In genomic region chr12:339557-340195, GRCh38 we compare ENCODE assay signal across 21 cellular contexts. TPM values are rescaled to one million over a fixed set of nuclear protein-coding genes. Genes with fewer than 3 reads are reported as not detected.
A peak's percentile ranks its signal among the peaks of the same experiment; 100 is the strongest.
DNase-seq lines count a peak whose midpoint lies in the region; FAIRE-seq and TF ChIP-seq lines count a peak whose summit lies in the region.
"Had no signal": no experiment of that assay in that cellular context is flagged by ENCODE, and none has a peak within 500 bp of the region (broad histone marks: within the 10 kb centered on the region; RNA-seq: fewer than 3 reads in every experiment).

No MANE protein-coding gene starts in this region.

- H3K36me3 ChIP-seq in prostate gland, result peaks cover 2 to 8% of the 10 kb centered on the region in 2 donors

- H3K27ac Mint-ChIP-seq in nephron progenitor cell, result no peak overlapping the region
- H3K27ac Mint-ChIP-seq: GM23338 had no signal

- peak overlapping the region in 1 of 2 donors; percentile 56 for H3K27ac ChIP-seq in prostate gland
- H3K27ac ChIP-seq: KMS-11, SK-N-MC had no signal

- 54% methylated on average over 3 of the region's 3 CpGs for WGBS in prostate gland

- peaks cover 90% of the 10 kb centered on the region for H3K36me3 Mint-ChIP-seq in nephron progenitor cell (ENCODE audit: low read depth)

- H3K27me3 Mint-ChIP-seq in nephron progenitor cell (ENCODE audit: low read depth, poor library complexity), result no peaks in the 10 kb centered on the region
- H3K27me3 Mint-ChIP-seq: CD8-positive, alpha-beta memory T cell had no signal

- peaks cover 11% of the 10 kb centered on the region for H3K4me1 Mint-ChIP-seq in nephron progenitor cell

- H3K9me3 Mint-ChIP-seq in nephron progenitor cell, result peaks cover 27% of the 10 kb centered on the region
- H3K9me3 Mint-ChIP-seq: CD8-positive, alpha-beta memory T cell; GM23338 had no signal

- no peak for FAIRE-seq in RCC 7860 (lab: Jason Lieb, UNC)
- FAIRE-seq: D721Med, GM12891, GM18507 had no signal

- H3K4me3 ChIP-seq in prostate gland, result no peak overlapping the region
- H3K4me3 ChIP-seq: GM23338, SK-N-MC had no signal

- intact Hi-C loops in prostate gland (cut with DNase I), result no loop called here

- TF ChIP-seq CTCF in prostate gland (IDR thresholded peaks at IDR 0.05), result no peak
- no peak for TF ChIP-seq CTCF in nephron progenitor cell (IDR thresholded peaks at IDR 0.05)

- H3K4me1 ChIP-seq in prostate gland (replicated peaks), result peaks cover 6% of the 10 kb centered on the region

- no peaks in the 10 kb centered on the region for H3K9me3 ChIP-seq in prostate gland

- H3K27me3 ChIP-seq in prostate gland (replicated peaks; ENCODE audit: insufficient read depth), result no peaks in the 10 kb centered on the region

- no peak for TF ChIP-seq POLR2A in prostate gland (IDR thresholded peaks at IDR 0.05)

- no peak overlapping the region for H3K4me3 Mint-ChIP-seq in nephron progenitor cell
- H3K4me3 Mint-ChIP-seq: CD8-positive, alpha-beta memory T cell; GM23338 had no signal

- DNase-seq in NCI-H510A treated with DMSO at 0.1 percent for 48 hours (lab: John Stamatoyannopoulos, UW), result peak; percentile 40
- DNase-seq in NCI-H510A (lab: John Stamatoyannopoulos, UW), result no peak
- DNase-seq in NCI-H146 treated with DMSO at 0.1 percent for 48 hours (lab: John Stamatoyannopoulos, UW; ENCODE audit: unreplicated experiment), result peak; percentile 66
- peak; percentile 3 for DNase-seq in dedifferentiated amniotic fluid mesenchymal stem cell (ENCODE audit: extremely low spot score)
- peak; percentile 58 for DNase-seq in prostate gland (ENCODE audit: low spot score)
- DNase-seq in RCC 7860 (ENCODE audit: low spot score), result no peak
- no peak for DNase-seq in NCI-H1105 treated with DMSO at 0.1 percent for 48 hours (lab: John Stamatoyannopoulos, UW)
- DNase-seq in nephron progenitor cell, result no peak
- DNase-seq: CD8-positive, alpha-beta memory T cell; DND-41; GF-D8; NCI-H1048; NCI-H187 treated with DMSO at 0.1 percent for 48 hours; NCI-H82; Right ventricle myocardium superior had no signal

RNA-seq across cellular contexts. Expression of gene KDM5A, which starts 49.4 kb away (rescaled TPM):
- total RNA-seq in prostate gland, result 10 to 100 TPM; 38.5 to 51.0 TPM

Comparison
In these comparisons a context has a peak if more than half of its experiments do, and no peak if none do; other contexts are left out.
1. DNase-seq: peak in NCI-H510A treated with DMSO at 0.1 percent for 48 hours (single experiment), NCI-H146 treated with DMSO at 0.1 percent for 48 hours (single experiment), dedifferentiated amniotic fluid mesenchymal stem cell (single experiment) and prostate gland (single experiment); none in NCI-H510A (single experiment), RCC 7860 (single experiment), NCI-H1105 treated with DMSO at 0.1 percent for 48 hours (single experiment) and nephron progenitor cell (single experiment).